Comparison of ENCODE assay signal across 24 cellular contexts in genomic region chr17:83129676-83130075, GRCh38. TPM values are rescaled to one million over a fixed set of nuclear protein-coding genes. Genes with fewer than 3 reads are reported as not detected.
DNase-seq lines count a peak whose midpoint lies in the region; ATAC-seq and TF ChIP-seq lines count a peak whose summit lies in the region.
"Had no signal": no experiment of that assay in that cellular context is flagged by ENCODE, and none has a peak within 500 bp of the region (broad histone marks: within the 10 kb centered on the region; RNA-seq: fewer than 3 reads in every experiment).

No MANE protein-coding gene starts in this region.

- H3K27ac ChIP-seq in osteoblast (ENCODE audit: low read depth, low read length) (no peak overlapping the region), upper lobe of right lung (no peak overlapping the region)
- H3K27ac ChIP-seq: BLaER1, RWPE1, SK-N-MC had no signal

- peak overlapping the region; percentile 18 for H3K27ac Mint-ChIP-seq in dendritic cell treated with granulocyte-macrophage colony-stimulating factor and Interleukin-4, amounts not matched to agents 40 ng/mL and 50 ng/mL, for 4 days
- no peak overlapping the region for H3K27ac Mint-ChIP-seq in activated naive CD8-positive, alpha-beta T cell treated with anti-CD3 and anti-CD28 coated beads for 36 hours
- H3K27ac Mint-ChIP-seq: CD4-positive, CD25-positive, alpha-beta regulatory T cell; IgD-negative memory B cell had no signal

- H3K36me3 Mint-ChIP-seq in dendritic cell treated with granulocyte-macrophage colony-stimulating factor and Interleukin-4, amounts not matched to agents 40 ng/mL and 50 ng/mL, for 4 days (ENCODE audit: low read depth), result no peaks in the 10 kb centered on the region
- H3K36me3 Mint-ChIP-seq in activated naive CD8-positive, alpha-beta T cell treated with anti-CD3 and anti-CD28 coated beads for 36 hours, result no peaks in the 10 kb centered on the region
- H3K36me3 Mint-ChIP-seq: CD4-positive, CD25-positive, alpha-beta regulatory T cell; IgD-negative memory B cell had no signal

- TF ChIP-seq CTCF in osteoblast (IDR thresholded peaks at IDR 0.05; ENCODE audit: extremely low read depth, low read depth, low read length) (no peak), upper lobe of right lung (IDR thresholded peaks at IDR 0.05) (no peak)

- no peak overlapping the region for H3K4me3 Mint-ChIP-seq in dendritic cell treated with granulocyte-macrophage colony-stimulating factor and Interleukin-4, amounts not matched to agents 40 ng/mL and 50 ng/mL, for 4 days
- H3K4me3 Mint-ChIP-seq in activated naive CD8-positive, alpha-beta T cell treated with anti-CD3 and anti-CD28 coated beads for 36 hours, result no peak overlapping the region
- H3K4me3 Mint-ChIP-seq: CD4-positive, CD25-positive, alpha-beta regulatory T cell; IgD-negative memory B cell had no signal

- DNase-seq in cardiac septum (ENCODE audit: low spot score), result peak; percentile 60
- DNase-seq in left ventricle myocardium superior, result no peak
- DNase-seq in osteoblast (ENCODE audit: insufficient read length, low spot score, missing footprints), result peak; percentile 37
- peak; percentile 45 for DNase-seq in upper lobe of right lung
- no peak for DNase-seq in activated naive CD8-positive, alpha-beta T cell treated with anti-CD3 and anti-CD28 coated beads for 36 hours
- DNase-seq in globus pallidus (ENCODE audit: low spot score), result no peak
- DNase-seq in effector CD4-positive, alpha-beta T cell, result no peak
- DNase-seq: CD4-positive, CD25-positive, alpha-beta regulatory T cell; DMS153; DND-41; NCI-H1048; NCI-H1417; NCI-H1694; NCI-H2081; NCI-H226; NCI-H510A; NCI-H69; SIG-M5 had no signal

- no peak overlapping the region for H3K4me2 ChIP-seq in osteoblast (ENCODE audit: insufficient read depth, low read length)
- H3K4me2 ChIP-seq: BLaER1 had no signal

- H3K27me3 Mint-ChIP-seq in dendritic cell treated with granulocyte-macrophage colony-stimulating factor and Interleukin-4, amounts not matched to agents 40 ng/mL and 50 ng/mL, for 4 days, result peaks cover 32% of the 10 kb centered on the region
- H3K27me3 Mint-ChIP-seq in activated naive CD8-positive, alpha-beta T cell treated with anti-CD3 and anti-CD28 coated beads for 36 hours, result peaks cover 21% of the 10 kb centered on the region

- H3K9me3 Mint-ChIP-seq in dendritic cell treated with granulocyte-macrophage colony-stimulating factor and Interleukin-4, amounts not matched to agents 40 ng/mL and 50 ng/mL, for 4 days, result no peaks in the 10 kb centered on the region
- H3K9me3 Mint-ChIP-seq in activated naive CD8-positive, alpha-beta T cell treated with anti-CD3 and anti-CD28 coated beads for 36 hours, result no peaks in the 10 kb centered on the region
- H3K9me3 Mint-ChIP-seq: CD4-positive, CD25-positive, alpha-beta regulatory T cell; IgD-negative memory B cell had no signal

- H3K4me3 ChIP-seq in osteoblast (ENCODE audit: insufficient read depth, low read length) (no peak overlapping the region), upper lobe of right lung (no peak overlapping the region)
- H3K4me3 ChIP-seq: BLaER1, SK-N-MC had no signal

- H3K27me3 ChIP-seq in osteoblast (ENCODE audit: insufficient read depth, low read length), result peaks cover 19% of the 10 kb centered on the region
- H3K27me3 ChIP-seq in upper lobe of right lung, result no peaks in the 10 kb centered on the region

- ATAC-seq in left ventricle myocardium superior (no peak), upper lobe of right lung (no peak)
- ATAC-seq: HCT116 had no signal

- no peaks in the 10 kb centered on the region for H3K36me3 ChIP-seq in osteoblast (ENCODE audit: insufficient read depth, low read length)
- H3K36me3 ChIP-seq in upper lobe of right lung, result no peaks in the 10 kb centered on the region
- H3K36me3 ChIP-seq: BLaER1 had no signal

- no peaks in the 10 kb centered on the region for H3K9me3 ChIP-seq in osteoblast (ENCODE audit: low read depth, low read length)
- no peaks in the 10 kb centered on the region for H3K9me3 ChIP-seq in upper lobe of right lung
- H3K9me3 ChIP-seq: BLaER1 had no signal

- intact Hi-C loops in cardiac septum (cut with DNase I) (no loop called here), left ventricle myocardium superior (cut with micrococcal nuclease) (no loop called here), upper lobe of right lung (cut with DNase I) (no loop called here)
- intact Hi-C loops in dendritic cell treated with granulocyte-macrophage colony-stimulating factor and Interleukin-4, amounts not matched to agents 40 ng/mL and 50 ng/mL, for 4 days (cut with micrococcal nuclease), result no loop called here

- H4K20me1 ChIP-seq in osteoblast (ENCODE audit: insufficient read depth, low read length), result peaks cover 2% of the 10 kb centered on the region

- H3K79me2 ChIP-seq in osteoblast (ENCODE audit: insufficient read depth, low read length), result no peaks in the 10 kb centered on the region

- no peak overlapping the region for H2AFZ ChIP-seq in osteoblast (ENCODE audit: low read length)

- H3K4me1 ChIP-seq in osteoblast (ENCODE audit: insufficient read depth, low read length) (peaks cover 6% of the 10 kb centered on the region), upper lobe of right lung (peaks cover 4% of the 10 kb centered on the region)

- peaks cover 70% of the 10 kb centered on the region for H3K4me1 Mint-ChIP-seq in dendritic cell treated with granulocyte-macrophage colony-stimulating factor and Interleukin-4, amounts not matched to agents 40 ng/mL and 50 ng/mL, for 4 days (ENCODE audit: low read depth)
- peaks cover 11% of the 10 kb centered on the region for H3K4me1 Mint-ChIP-seq in activated naive CD8-positive, alpha-beta T cell treated with anti-CD3 and anti-CD28 coated beads for 36 hours

RNA-seq across cellular contexts. Expression of gene METRNL, which starts 50.3 kb away (rescaled TPM):
- total RNA-seq in cardiac septum (104 TPM), left ventricle myocardium superior (68.4 TPM), osteoblast (137 and 140 TPM in 2 replicates), upper lobe of right lung (79.9 TPM)
- total RNA-seq in activated naive CD8-positive, alpha-beta T cell treated with anti-CD3 and anti-CD28 coated beads for 36 hours, result 1 to 10 TPM; 4.7 to 5.9 TPM

Comparison
In these comparisons a context has a peak if more than half of its experiments do, and no peak if none do; other contexts are left out.
1. DNase-seq: peak in cardiac septum (single experiment), osteoblast (single experiment) and upper lobe of right lung (single experiment); none in left ventricle myocardium superior (single experiment), activated naive CD8-positive, alpha-beta T cell treated with anti-CD3 and anti-CD28 coated beads for 36 hours (single experiment), globus pallidus (single experiment) and effector CD4-positive, alpha-beta T cell (single experiment).
2. RNA of gene METRNL, which starts 50.3 kb away (total RNA-seq): 137 to 140 TPM in osteoblast, 104 TPM in cardiac septum (single experiment), 79.9 TPM in upper lobe of right lung (single experiment) and 68.4 TPM in left ventricle myocardium superior (single experiment); 4.7 to 5.9 TPM in activated naive CD8-positive, alpha-beta T cell treated with anti-CD3 and anti-CD28 coated beads for 36 hours; every median in the first group is over 10 times any median in the second.